ENCODE assay signal across 11 cellular contexts in genomic region chr14:42523656-42524055, GRCh38.
A peak's percentile ranks its signal among the peaks of the same experiment; 100 is the strongest.
DNase-seq lines count a peak whose midpoint lies in the region; ATAC-seq, FAIRE-seq and TF ChIP-seq lines count a peak whose summit lies in the region.
"Had no signal": no experiment of that assay in that cellular context is flagged by ENCODE, and none has a peak within 500 bp of the region (broad histone marks: within the 10 kb centered on the region; RNA-seq: fewer than 3 reads in every experiment).

No MANE protein-coding gene starts in this region.

- H3K9me3 Mint-ChIP-seq in stimulated activated naive B cell treated with anti-CD40 and anti-IgM and Interleukin-4, amounts not matched to agents 10 μg/mL and 1 μg/mL and 100 μg/mL, for 72 hours: no peaks in the 10 kb centered on the region
- H3K9me3 Mint-ChIP-seq in natural killer cell: peaks cover 10 to 24% of the 10 kb centered on the region in 2 donors

- ATAC-seq in HG02973 (IDR thresholded peaks at IDR 0.05; ENCODE audit: unreplicated experiment) (peak; percentile 93), natural killer cell (no peak)
- ATAC-seq in stimulated activated naive B cell treated with anti-CD40 and anti-IgM and Interleukin-4, amounts not matched to agents 10 μg/mL and 1 μg/mL and 100 μg/mL, for 72 hours (replicated peaks): peak; percentile 89 to 98

- FAIRE-seq in HTR-8/SVneo (lab: Jason Lieb, UNC): no peak

- DNase-seq in SIG-M5 treated with dmso at 0.1 percent for 504 hours (lab: John Stamatoyannopoulos, UW; ENCODE audit: unreplicated experiment) (peak; percentile 47), SIG-M5 (lab: John Stamatoyannopoulos, UW) (no peak), NCI-H1694 (lab: John Stamatoyannopoulos, UW) (peak; percentile 94), natural killer cell (no peak), HTR-8/SVneo (ENCODE audit: insufficient read length, low spot score) (no peak), AG20443 (ENCODE audit: low spot score) (no peak)
- DNase-seq in stimulated activated naive B cell treated with anti-CD40 and anti-IgM and Interleukin-4, amounts not matched to agents 10 μg/mL and 1 μg/mL and 100 μg/mL, for 72 hours: no peak
- DNase-seq: activated naive CD4-positive, alpha-beta T cell treated with Interleukin-2 at 50 U/mL for 16 hours; kidney; NCI-H524 had no signal

- H3K27me3 Mint-ChIP-seq in stimulated activated naive B cell treated with anti-CD40 and anti-IgM and Interleukin-4, amounts not matched to agents 10 μg/mL and 1 μg/mL and 100 μg/mL, for 72 hours: no peaks in the 10 kb centered on the region
- H3K27me3 Mint-ChIP-seq in natural killer cell (ENCODE audit: low read depth in 2 of 2): no peaks in the 10 kb centered on the region

- H3K27ac Mint-ChIP-seq in stimulated activated naive B cell treated with anti-CD40 and anti-IgM and Interleukin-4, amounts not matched to agents 10 μg/mL and 1 μg/mL and 100 μg/mL, for 72 hours: no peak overlapping the region
- H3K27ac Mint-ChIP-seq in natural killer cell: no peak overlapping the region

- H3K4me1 Mint-ChIP-seq in stimulated activated naive B cell treated with anti-CD40 and anti-IgM and Interleukin-4, amounts not matched to agents 10 μg/mL and 1 μg/mL and 100 μg/mL, for 72 hours: no peaks in the 10 kb centered on the region
- H3K4me1 Mint-ChIP-seq in natural killer cell: no peaks in the 10 kb centered on the region

- TF ChIP-seq CTCF in natural killer cell (IDR thresholded peaks at IDR 0.05): no peak

- H3K36me3 Mint-ChIP-seq in stimulated activated naive B cell treated with anti-CD40 and anti-IgM and Interleukin-4, amounts not matched to agents 10 μg/mL and 1 μg/mL and 100 μg/mL, for 72 hours: no peaks in the 10 kb centered on the region
- H3K36me3 Mint-ChIP-seq in natural killer cell: peaks cover 8% of the 10 kb centered on the region

- H3K4me3 Mint-ChIP-seq in stimulated activated naive B cell treated with anti-CD40 and anti-IgM and Interleukin-4, amounts not matched to agents 10 μg/mL and 1 μg/mL and 100 μg/mL, for 72 hours: no peak overlapping the region
- no peak overlapping the region for H3K4me3 Mint-ChIP-seq in natural killer cell

- intact Hi-C loops in natural killer cell (cut with micrococcal nuclease): no loop called here

Comparison
In these comparisons a context has a peak if more than half of its experiments do, and no peak if none do; other contexts are left out.
1. DNase-seq: peak in SIG-M5 treated with dmso at 0.1 percent for 504 hours (single experiment) and NCI-H1694 (single experiment); none in SIG-M5 (single experiment), stimulated activated naive B cell treated with anti-CD40 and anti-IgM and Interleukin-4, amounts not matched to agents 10 μg/mL and 1 μg/mL and 100 μg/mL, for 72 hours (single experiment), natural killer cell (single experiment), HTR-8/SVneo (single experiment) and AG20443 (single experiment).
2. ATAC-seq: peak in HG02973 (single experiment) and stimulated activated naive B cell treated with anti-CD40 and anti-IgM and Interleukin-4, amounts not matched to agents 10 μg/mL and 1 μg/mL and 100 μg/mL, for 72 hours (2 of 2); none in natural killer cell (0 of 3).